In the genomic region with DNA sequence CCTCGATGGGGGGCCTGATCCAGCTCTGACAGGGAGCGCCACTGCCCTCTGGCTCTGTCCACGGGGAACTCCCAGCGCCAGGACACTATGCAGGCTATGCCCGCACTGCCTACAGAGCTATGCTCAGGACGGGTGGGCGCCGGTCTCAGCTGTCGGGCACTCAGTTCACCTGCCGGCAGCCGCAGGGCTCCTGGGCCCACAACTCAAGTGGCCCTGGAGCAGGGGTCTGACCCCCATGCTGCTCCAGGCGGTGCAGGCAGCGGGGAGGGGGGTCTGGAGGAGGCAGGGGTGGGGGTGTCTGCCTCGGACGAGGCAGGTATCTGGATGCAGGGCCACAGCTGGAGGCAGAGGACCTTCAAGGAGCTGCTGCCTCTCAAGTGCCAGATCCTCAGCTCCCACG, we compare ENCODE assay signal across 20 cellular contexts. TPM values are rescaled to one million over a fixed set of nuclear protein-coding genes. Genes with fewer than 3 reads are reported as not detected.
"Had no signal": no experiment of that assay in that cellular context is flagged by ENCODE, and none has a peak within 500 bp of the region (broad histone marks: within the 10 kb centered on the region; RNA-seq: fewer than 3 reads in every experiment).

No MANE protein-coding gene starts in this region.

- H3K9me3 ChIP-seq: SJSA1 had no signal

- H3K4me3 ChIP-seq: K562, SJSA1, SK-N-MC had no signal

- H3K9ac ChIP-seq: KMS-11 had no signal

- H3K27me3 ChIP-seq: SJSA1 had no signal

- DNase-seq: Kasumi-1, MM.1S, NCI-H1092 treated with DMSO at 0.1 percent for 48 hours, NCI-H1436, NCI-H187, NCI-H2029, NCI-H2081 treated with DMSO at 0.1 percent for 48 hours, NCI-H2227 treated with DMSO at 0.1 percent for 48 hours, NCI-H524, NCI-H526 treated with DMSO at 0.1 percent for 48 hours, NCI-H748 treated with DMSO at 0.1 percent for 48 hours, Right ventricle myocardium superior, RPMI8226, SIG-M5 had no signal

- H3K27me3 Mint-ChIP-seq: IgD-negative memory B cell had no signal

- H3K27ac Mint-ChIP-seq: IgD-negative memory B cell had no signal

- H3K27ac ChIP-seq: HL-60, KMS-11, SJSA1, SK-N-MC had no signal

- H3K4me1 ChIP-seq: SJSA1 had no signal

- ATAC-seq: K562 had no signal

- H3K9me3 Mint-ChIP-seq: IgD-negative memory B cell had no signal

- H3K4me2 ChIP-seq: KMS-11 had no signal

RNA-seq across cellular contexts. Expression of a gene that starts 38.7 kb away (rescaled TPM):
- total RNA-seq: K562 had no signal
- polyA plus RNA-seq: K562 had no signal

RNA-seq across cellular contexts. Expression of a gene that starts 41.1 kb away (rescaled TPM):
- polyA plus RNA-seq: IgD-negative memory B cell had no signal
